Comparison of ENCODE assay signal across 10 cellular contexts in the genomic region with DNA sequence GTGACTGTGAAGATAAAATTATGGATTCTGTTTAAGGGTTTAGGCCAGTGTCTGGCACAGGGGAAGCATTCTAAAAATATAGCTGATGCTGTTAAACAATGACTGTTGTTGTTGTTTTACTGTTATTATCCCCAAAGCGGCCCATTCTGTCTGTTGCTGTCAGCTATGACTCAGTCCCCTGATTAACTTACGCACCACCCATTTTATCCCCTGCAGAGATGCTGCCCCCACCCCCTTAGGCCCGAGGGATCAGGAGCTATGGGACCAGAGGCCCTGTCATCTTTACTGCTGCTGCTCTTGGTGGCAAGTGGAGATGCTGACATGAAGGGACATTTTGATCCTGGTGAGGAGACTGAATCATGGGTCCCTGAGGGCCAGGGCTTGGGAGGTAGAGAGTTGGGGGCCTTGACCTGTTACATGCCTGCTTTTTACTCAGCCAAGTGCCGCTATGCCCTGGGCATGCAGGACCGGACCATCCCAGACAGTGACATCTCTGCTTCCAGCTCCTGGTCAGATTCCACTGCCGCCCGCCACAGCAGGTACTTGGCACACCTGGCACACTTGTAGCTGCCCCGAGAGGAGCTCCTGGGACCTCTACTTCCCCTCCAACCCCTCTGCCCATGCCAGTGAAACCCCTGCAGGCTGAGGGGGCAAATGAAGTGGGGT. TPM values are rescaled to one million over a fixed set of nuclear protein-coding genes. Genes with fewer than 3 reads are reported as not detected.
DNase-seq lines count a peak whose midpoint lies in the region; ATAC-seq and TF ChIP-seq lines count a peak whose summit lies in the region.
"Had no signal": no experiment of that assay in that cellular context is flagged by ENCODE, and none has a peak within 500 bp of the region (broad histone marks: within the 10 kb centered on the region; RNA-seq: fewer than 3 reads in every experiment).

No MANE protein-coding gene starts in this region.

- ATAC-seq in GM18511 (IDR thresholded peaks at IDR 0.05; ENCODE audit: unreplicated experiment) (no peak), GM18517 (IDR thresholded peaks at IDR 0.05; ENCODE audit: unreplicated experiment) (no peak)
- ATAC-seq: pancreas had no signal

- H3K4me1 ChIP-seq in spleen (peaks cover 9 to 44% (median 26%) of the 10 kb centered on the region in 6 donors), prostate gland (replicated peaks) (peaks cover 6% of the 10 kb centered on the region)

- 82 to 95% (median 90%) methylated on average over 8 of the region's 8 CpGs for WGBS in spleen, 5 donors
- 79% methylated on average over 8 of the region's 8 CpGs for WGBS in prostate gland

- H3K27me3 ChIP-seq in H7 (ENCODE audit: control insufficient read depth, insufficient read depth, low read length) = no peaks in the 10 kb centered on the region
- H3K27me3 ChIP-seq in spleen (replicated peaks in 1 of 7) = peaks cover 0 to 24% (median 0%) of the 10 kb centered on the region in 7 donors
- H3K27me3 ChIP-seq in prostate gland (replicated peaks; ENCODE audit: insufficient read depth) = no peaks in the 10 kb centered on the region
- H3K27me3 ChIP-seq: pancreas had no signal

- H3K36me3 ChIP-seq in H7 (replicated peaks; ENCODE audit: control insufficient read depth, insufficient read depth, low read length) = peaks cover 34% of the 10 kb centered on the region
- peaks cover 0 to 47% (median 18%) of the 10 kb centered on the region in 6 donors for H3K36me3 ChIP-seq in spleen
- peaks cover 0 to 6% of the 10 kb centered on the region in 2 donors for H3K36me3 ChIP-seq in prostate gland

- H3K27ac ChIP-seq in spleen (no peak overlapping the region), prostate gland (no peak overlapping the region)
- H3K27ac ChIP-seq: pancreas had no signal

- intact Hi-C loops in spleen (cut with DNase I; ENCODE audit: low total_unique reads) = no loop called here
- intact Hi-C loops in prostate gland (cut with DNase I) = no loop called here

- DNase-seq in H7 (peak; percentile 54), astrocyte of the hippocampus (ENCODE audit: low read depth, low spot score) (peak; percentile 81), hippocampal formation (lab: John Stamatoyannopoulos, UW) (peak; percentile 24 to 52), spleen (peak; percentile 66), prostate gland (ENCODE audit: low spot score) (no peak)
- DNase-seq: NCI-H446 had no signal

- TF ChIP-seq CTCF in spleen (IDR thresholded peaks at IDR 0.05 in 8 of 11, conservative IDR thresholded peaks at IDR 0.05 in 3 of 11) = no peak
- no peak for TF ChIP-seq CTCF in prostate gland (IDR thresholded peaks at IDR 0.05)

- H3K4me3 ChIP-seq in H7 (ENCODE audit: insufficient read depth, low read depth, low read length) (no peak overlapping the region), spleen (no peak overlapping the region), prostate gland (no peak overlapping the region)
- H3K4me3 ChIP-seq: pancreas had no signal

- H3K9me3 ChIP-seq in spleen (no peaks in the 10 kb centered on the region), prostate gland (no peaks in the 10 kb centered on the region)
- H3K9me3 ChIP-seq: pancreas had no signal

- TF ChIP-seq POLR2A in spleen (IDR thresholded peaks at IDR 0.05) (no peak), prostate gland (IDR thresholded peaks at IDR 0.05) (no peak)

RNA-seq across cellular contexts. Expression of gene DDR1, which starts 4.3 kb away (rescaled TPM):
- total RNA-seq in H7 (2014; rRNA removed; shearing (Covaris generic)) = 117 and 127 TPM in 2 replicates
- 10 to 100 TPM; 13.0 to 37.1 (median 23.8) TPM for total RNA-seq in spleen
- 10 to 100 TPM in 1 of 3 donors, 1 to 10 TPM in 2; 5.0 to 10.1 (median 8.0) TPM for polyA plus RNA-seq in spleen
- total RNA-seq in prostate gland = 100 to 1,000 TPM; 178 to 182 TPM

RNA-seq across cellular contexts. Expression of gene GTF2H4, which starts 19.4 kb away (rescaled TPM):
- total RNA-seq in H7 (2014; rRNA removed; shearing (Covaris generic)) = 30.5 and 30.9 TPM in 2 replicates
- 10 to 100 TPM; 20.6 to 49.7 (median 28.3) TPM for total RNA-seq in spleen
- polyA plus RNA-seq in spleen = 10 to 100 TPM; 21.9 to 40.0 (median 33.8) TPM
- 10 to 100 TPM; 19.0 to 26.2 TPM for total RNA-seq in prostate gland

RNA-seq across cellular contexts. Expression of gene VARS2, which starts 25.4 kb away (rescaled TPM):
- total RNA-seq in H7 (2014; rRNA removed; shearing (Covaris generic)) = 54.4 and 60.5 TPM in 2 replicates
- total RNA-seq in spleen (10 to 100 TPM; 16.4 to 30.7 (median 28.1) TPM), prostate gland (10 to 100 TPM; 15.8 to 27.0 TPM)
- polyA plus RNA-seq in spleen = 10 to 100 TPM; 15.5 to 38.2 (median 36.3) TPM

RNA-seq across cellular contexts. Expression of gene SFTA2, which starts 43.4 kb away (rescaled TPM):
- total RNA-seq in H7 (2014; rRNA removed; shearing (Covaris generic)) = not detected in 2 replicates
- total RNA-seq in spleen (under 1 TPM in 1 of 7 donors, not detected in 6; 0.47 TPM), prostate gland (not detected)
- polyA plus RNA-seq in spleen = 1 to 10 TPM in 1 of 3 donors, under 1 TPM in 1, not detected in 1; 0.08 to 2.6 TPM

RNA-seq across cellular contexts. Expression of gene MUCL3, which starts 52.2 kb away (rescaled TPM):
- total RNA-seq in H7 (2014; rRNA removed; shearing (Covaris generic)) = not detected in 2 replicates
- total RNA-seq in spleen (not detected), prostate gland (not detected)
- polyA plus RNA-seq in spleen = under 1 TPM in 1 of 3 donors, not detected in 2; 0.03 TPM
- polyA plus RNA-seq: IgD-negative memory B cell had no signal
